Comparison of ENCODE assay signal across 8 cellular contexts in genomic region chrX:20266810-20267598, GRCh38. TPM values are rescaled to one million over a fixed set of nuclear protein-coding genes. Genes with fewer than 3 reads are reported as not detected.
DNase-seq lines count a peak whose midpoint lies in the region; ATAC-seq and TF ChIP-seq lines count a peak whose summit lies in the region.

RPS6KA3 (minus strand) TSS chrX:20266909; CDS start chrX:20266632, 277 bp downstream.

- H3K27ac ChIP-seq in parathyroid adenoma (peak within 1 kb of the TSS; percentile 86), thyroid gland (peak within 1 kb of the TSS; percentile 69 to 87 (median 76))

- WGBS in thyroid gland, 2 donors = 1% methylated on average over 26 to 37 of the region's 77 CpGs

- TF ChIP-seq CTCF in GM12864 (IDR thresholded peaks at IDR 0.05; ENCODE audit: low read depth, low read length, missing control alignments) (no peak), parathyroid adenoma (IDR thresholded peaks at IDR 0.05) (no peak), thyroid gland (IDR thresholded peaks at IDR 0.05) (peak in 1 of 6 experiments; percentile 4)

- no peaks in the 10 kb centered on the region for H3K9me3 Mint-ChIP-seq in activated naive CD8-positive, alpha-beta T cell treated with anti-CD3 and anti-CD28 coated beads, Interleukin-2, amount 10 ng/mL, durations not matched to agents 7 days and 5 days

- TF ChIP-seq POLR2A in thyroid gland (IDR thresholded peaks at IDR 0.05) = peak; percentile 8 to 77

- peak within 1 kb of the TSS; percentile 91 for H3K4me3 Mint-ChIP-seq in activated naive CD8-positive, alpha-beta T cell treated with anti-CD3 and anti-CD28 coated beads, Interleukin-2, amount 10 ng/mL, durations not matched to agents 7 days and 5 days

- H3K27me3 ChIP-seq in parathyroid adenoma (ENCODE audit: control insufficient read depth, insufficient read depth, low read length) (no peaks in the 10 kb centered on the region), thyroid gland (no peaks in the 10 kb centered on the region)

- peaks cover 15% of the 10 kb centered on the region for H3K4me1 Mint-ChIP-seq in activated naive CD8-positive, alpha-beta T cell treated with anti-CD3 and anti-CD28 coated beads, Interleukin-2, amount 10 ng/mL, durations not matched to agents 7 days and 5 days

- H3K9me3 ChIP-seq in parathyroid adenoma (ENCODE audit: control insufficient read depth, low read length) = no peaks in the 10 kb centered on the region
- H3K9me3 ChIP-seq in thyroid gland = no peaks in the 10 kb centered on the region

- H2AFZ ChIP-seq in parathyroid adenoma = peak within 1 kb of the TSS; percentile 89

- peak within 1 kb of the TSS; percentile 96 for H3K27ac Mint-ChIP-seq in activated naive CD8-positive, alpha-beta T cell treated with anti-CD3 and anti-CD28 coated beads, Interleukin-2, amount 10 ng/mL, durations not matched to agents 7 days and 5 days

- POLR2A ChIA-PET in activated naive CD8-positive, alpha-beta T cell treated with anti-CD3 and anti-CD28 coated beads, Interleukin-2, amount 10 ng/mL, durations not matched to agents 7 days and 5 days (lab: Charles Lee) = interaction anchor here (0.6 to 1.7 kb wide), 5 partner anchors 10 to 166 kb away, joined by 3 to 6 read pairs (median 4); no protein-coding TSS in a partner anchor

- H3K4me2 ChIP-seq in parathyroid adenoma (ENCODE audit: low read length) = peak within 1 kb of the TSS; percentile 77

- H3K4me1 ChIP-seq in parathyroid adenoma = no peaks in the 10 kb centered on the region
- H3K4me1 ChIP-seq in thyroid gland = no peaks in the 10 kb centered on the region

- H3K27me3 Mint-ChIP-seq in activated naive CD8-positive, alpha-beta T cell treated with anti-CD3 and anti-CD28 coated beads, Interleukin-2, amount 10 ng/mL, durations not matched to agents 7 days and 5 days = no peaks in the 10 kb centered on the region

- peak within 1 kb of the TSS; percentile 83 for H3K4me3 ChIP-seq in GM12864 (ENCODE audit: low read depth, low read length)
- H3K4me3 ChIP-seq in parathyroid adenoma (ENCODE audit: low read depth, low read length) = peak within 1 kb of the TSS; percentile 70
- H3K4me3 ChIP-seq in thyroid gland (replicated peaks in 1 of 3) = peak within 1 kb of the TSS; percentile 33 to 60 (median 58)

- H3K36me3 Mint-ChIP-seq in activated naive CD8-positive, alpha-beta T cell treated with anti-CD3 and anti-CD28 coated beads, Interleukin-2, amount 10 ng/mL, durations not matched to agents 7 days and 5 days = peaks cover 3% of the 10 kb centered on the region

- DNase-seq in GM12864 (ENCODE audit: low read depth) = peak; percentile 47
- peak; percentile 69 for DNase-seq in NCI-H1105 treated with DMSO at 0.1 percent for 48 hours (lab: John Stamatoyannopoulos, UW)
- peak; percentile 1 to 49 for DNase-seq in SW 1271 (lab: John Stamatoyannopoulos, UW)
- peak; percentile 88 for DNase-seq in activated naive CD8-positive, alpha-beta T cell treated with anti-CD3 and anti-CD28 coated beads, Interleukin-2, amount 10 ng/mL, durations not matched to agents 7 days and 5 days
- DNase-seq in Right ventricle myocardium inferior (ENCODE audit: missing footprints) = peak; percentile 97
- peak; percentile 89 to 90 for DNase-seq in thyroid gland

- intact Hi-C loops in Right ventricle myocardium inferior (cut with DNase I) (loop anchor here (5.0 kb wide), 2 partner anchors 50 to 125 kb away; partner anchors contain the start of gene EIF1AX), thyroid gland (cut with DNase I) (no loop called here)

- H3K79me2 ChIP-seq in parathyroid adenoma = peaks cover 5% of the 10 kb centered on the region

- H3K36me3 ChIP-seq in parathyroid adenoma (ENCODE audit: control insufficient read depth, insufficient read depth, low read length) (no peaks in the 10 kb centered on the region), thyroid gland (no peaks in the 10 kb centered on the region)

- H3K9ac ChIP-seq in parathyroid adenoma = peak within 1 kb of the TSS; percentile 28

- ATAC-seq in HG02610 (IDR thresholded peaks at IDR 0.05; ENCODE audit: unreplicated experiment) (peak; percentile 79), Right ventricle myocardium inferior (peak; percentile 96)
- peak; percentile 82 for ATAC-seq in activated naive CD8-positive, alpha-beta T cell treated with anti-CD3 and anti-CD28 coated beads, Interleukin-2, amount 10 ng/mL, durations not matched to agents 7 days and 5 days (ENCODE audit: low read depth)

RNA-seq across cellular contexts. Expression of gene RPS6KA3, which starts in this region (rescaled TPM):
- 10 to 100 TPM; 92.3 to 99.7 TPM for total RNA-seq in activated naive CD8-positive, alpha-beta T cell treated with anti-CD3 and anti-CD28 coated beads, Interleukin-2, amount 10 ng/mL, durations not matched to agents 7 days and 5 days
- total RNA-seq in Right ventricle myocardium inferior = 34.8 TPM
- 10 to 100 TPM; 41.6 to 57.6 (median 51.4) TPM for total RNA-seq in thyroid gland

Comparison
In these comparisons a context has a peak if more than half of its experiments do, and no peak if none do; other contexts are left out.
1. Peak in every context shown above with its lines: DNase-seq, ATAC-seq, H3K4me3 ChIP-seq and H3K27ac ChIP-seq.
2. DNase-seq: peak in every context shown above with its lines; median percentile 97 in Right ventricle myocardium inferior; 90 in thyroid gland; 88 in activated naive CD8-positive, alpha-beta T cell treated with anti-CD3 and anti-CD28 coated beads, Interleukin-2, amount 10 ng/mL, durations not matched to agents 7 days and 5 days; 69 in NCI-H1105 treated with DMSO at 0.1 percent for 48 hours; 47 in GM12864; 25 in SW 1271.